Comparison of ENCODE assay signal across 13 cellular contexts in genomic region chr20:11452326-11452725, GRCh38.
DNase-seq lines count a peak whose midpoint lies in the region; ATAC-seq and TF ChIP-seq lines count a peak whose summit lies in the region.
"Had no signal": no experiment of that assay in that cellular context is flagged by ENCODE, and none has a peak within 500 bp of the region (broad histone marks: within the 10 kb centered on the region; RNA-seq: fewer than 3 reads in every experiment).

No MANE protein-coding gene starts in this region.

- no peak for TF ChIP-seq POLR2A in uterus (IDR thresholded peaks at IDR 0.05)

- H3K36me3 ChIP-seq in left lung (no peaks in the 10 kb centered on the region), uterus (no peaks in the 10 kb centered on the region)
- H3K36me3 ChIP-seq: adrenal gland had no signal

- peak; percentile 50 for ATAC-seq in left lung
- ATAC-seq in activated CD8-positive, alpha-beta T cell treated with anti-CD3 and anti-CD28 coated beads for 36 hours = no peak
- ATAC-seq: activated CD8-positive, alpha-beta memory T cell treated with anti-CD3 and anti-CD28 coated beads, Interleukin-2, amount 10 ng/mL, durations not matched to agents 7 days and 5 days had no signal

- intact Hi-C loops in left lung (cut with DNase I) = no loop called here
- intact Hi-C loops in uterus (cut with DNase I; ENCODE audit: low total_unique reads) = no loop called here
- intact Hi-C loops in activated CD8-positive, alpha-beta T cell treated with anti-CD3 and anti-CD28 coated beads for 36 hours (cut with micrococcal nuclease) = no loop called here

- POLR2A ChIA-PET in activated CD8-positive, alpha-beta T cell treated with anti-CD3 and anti-CD28 coated beads for 36 hours (lab: Charles Lee) = no interaction called here

- H3K27ac ChIP-seq in left lung (peak overlapping the region in 1 of 2 donors; percentile 52), uterus (peak overlapping the region; percentile 62 to 67)
- H3K27ac ChIP-seq: adrenal gland had no signal

- H3K27ac Mint-ChIP-seq in glutamatergic neuron (ENCODE audit: unreplicated experiment) = no peak overlapping the region
- H3K27ac Mint-ChIP-seq in activated CD8-positive, alpha-beta T cell treated with anti-CD3 and anti-CD28 coated beads for 36 hours = no peak overlapping the region
- H3K27ac Mint-ChIP-seq: activated CD8-positive, alpha-beta memory T cell treated with anti-CD3 and anti-CD28 coated beads, Interleukin-2, amount 10 ng/mL, durations not matched to agents 7 days and 5 days; T-helper 2 cell treated with Interferon-gamma antibody and Interleukin-4, amounts not matched to agents 5 μg/mL and 100 μg/mL, for 36 hours had no signal

- H3K9me3 Mint-ChIP-seq in glutamatergic neuron (ENCODE audit: unreplicated experiment) = peaks cover 1% of the 10 kb centered on the region
- H3K9me3 Mint-ChIP-seq in activated CD8-positive, alpha-beta T cell treated with anti-CD3 and anti-CD28 coated beads for 36 hours = peaks cover 7% of the 10 kb centered on the region

- peak; percentile 37 for DNase-seq in LHCN-M2 (ENCODE audit: low read depth)
- peak; percentile 57 for DNase-seq in astrocyte of the spinal cord (ENCODE audit: low read depth, low spot score)
- DNase-seq in left lung = no peak
- no peak for DNase-seq in uterus
- DNase-seq in glutamatergic neuron = no peak
- DNase-seq in activated CD8-positive, alpha-beta T cell treated with anti-CD3 and anti-CD28 coated beads for 36 hours = no peak
- DNase-seq in NCI-H2107 treated with DMSO at 0.1 percent for 48 hours (lab: John Stamatoyannopoulos, UW; ENCODE audit: unreplicated experiment) = no peak
- DNase-seq: activated CD8-positive, alpha-beta memory T cell treated with anti-CD3 and anti-CD28 coated beads, Interleukin-2, amount 10 ng/mL, durations not matched to agents 7 days and 5 days; adrenal gland; DMS79 treated with DMSO at 0.1 percent for 48 hours; naive B cell; NCI-H2029 had no signal

- H3K4me1 ChIP-seq in left lung (peaks cover 0 to 4% of the 10 kb centered on the region in 2 donors), uterus (peaks cover 0 to 3% of the 10 kb centered on the region in 2 donors)
- H3K4me1 ChIP-seq: adrenal gland had no signal

- H3K27me3 ChIP-seq in left lung (no peaks in the 10 kb centered on the region), uterus (no peaks in the 10 kb centered on the region)
- H3K27me3 ChIP-seq: adrenal gland had no signal

- H3K27me3 Mint-ChIP-seq in glutamatergic neuron (ENCODE audit: unreplicated experiment) = no peaks in the 10 kb centered on the region
- H3K27me3 Mint-ChIP-seq in activated CD8-positive, alpha-beta T cell treated with anti-CD3 and anti-CD28 coated beads for 36 hours = no peaks in the 10 kb centered on the region
- H3K27me3 Mint-ChIP-seq: activated CD8-positive, alpha-beta memory T cell treated with anti-CD3 and anti-CD28 coated beads, Interleukin-2, amount 10 ng/mL, durations not matched to agents 7 days and 5 days; naive B cell had no signal

- no peaks in the 10 kb centered on the region for H3K9me3 ChIP-seq in left lung
- no peaks in the 10 kb centered on the region for H3K9me3 ChIP-seq in uterus
- H3K9me3 ChIP-seq: adrenal gland had no signal

- in situ Hi-C loops in astrocyte of the spinal cord (cut with HindIII; ENCODE audit: low sequenced_read_pairs) = no loop called here

- CTCF ChIA-PET in activated CD8-positive, alpha-beta T cell treated with anti-CD3 and anti-CD28 coated beads for 36 hours (lab: Charles Lee) = no interaction called here

- H3K36me3 Mint-ChIP-seq in glutamatergic neuron (ENCODE audit: unreplicated experiment) = no peaks in the 10 kb centered on the region
- H3K36me3 Mint-ChIP-seq in activated CD8-positive, alpha-beta T cell treated with anti-CD3 and anti-CD28 coated beads for 36 hours (ENCODE audit: low read depth) = no peaks in the 10 kb centered on the region
- H3K36me3 Mint-ChIP-seq: activated CD8-positive, alpha-beta memory T cell treated with anti-CD3 and anti-CD28 coated beads, Interleukin-2, amount 10 ng/mL, durations not matched to agents 7 days and 5 days; naive B cell had no signal

- no peaks in the 10 kb centered on the region for H3K4me1 Mint-ChIP-seq in glutamatergic neuron (ENCODE audit: low read depth, unreplicated experiment)
- no peaks in the 10 kb centered on the region for H3K4me1 Mint-ChIP-seq in activated CD8-positive, alpha-beta T cell treated with anti-CD3 and anti-CD28 coated beads for 36 hours (ENCODE audit: low read depth)
- H3K4me1 Mint-ChIP-seq: activated CD8-positive, alpha-beta memory T cell treated with anti-CD3 and anti-CD28 coated beads, Interleukin-2, amount 10 ng/mL, durations not matched to agents 7 days and 5 days; naive B cell had no signal

- H3K4me3 Mint-ChIP-seq in glutamatergic neuron (ENCODE audit: unreplicated experiment) = no peak overlapping the region
- H3K4me3 Mint-ChIP-seq in activated CD8-positive, alpha-beta T cell treated with anti-CD3 and anti-CD28 coated beads for 36 hours = no peak overlapping the region
- H3K4me3 Mint-ChIP-seq: activated CD8-positive, alpha-beta memory T cell treated with anti-CD3 and anti-CD28 coated beads, Interleukin-2, amount 10 ng/mL, durations not matched to agents 7 days and 5 days; naive B cell; T-helper 2 cell treated with Interferon-gamma antibody and Interleukin-4, amounts not matched to agents 5 μg/mL and 100 μg/mL, for 36 hours had no signal

- H3K4me3 ChIP-seq in astrocyte of the spinal cord (ENCODE audit: low read depth, low read length) (no peak overlapping the region), left lung (no peak overlapping the region), uterus (no peak overlapping the region)
- H3K4me3 ChIP-seq: adrenal gland had no signal

- TF ChIP-seq CTCF in astrocyte of the spinal cord (IDR thresholded peaks at IDR 0.05; ENCODE audit: low read depth, low read length) = no peak
- TF ChIP-seq CTCF in left lung (IDR thresholded peaks at IDR 0.05) = no peak
- no peak for TF ChIP-seq CTCF in uterus (IDR thresholded peaks at IDR 0.05)
- no peak for TF ChIP-seq CTCF in glutamatergic neuron (IDR thresholded peaks at IDR 0.05; ENCODE audit: partially characterized antibody, unreplicated experiment)
- no peak for TF ChIP-seq CTCF in activated CD8-positive, alpha-beta T cell treated with anti-CD3 and anti-CD28 coated beads for 36 hours (IDR thresholded peaks at IDR 0.05)

Comparison
In these comparisons a context has a peak if more than half of its experiments do, and no peak if none do; other contexts are left out.
1. DNase-seq: peak in LHCN-M2 (single experiment) and astrocyte of the spinal cord (single experiment); none in left lung (0 of 2), uterus (0 of 2), glutamatergic neuron (single experiment), activated CD8-positive, alpha-beta T cell treated with anti-CD3 and anti-CD28 coated beads for 36 hours (single experiment) and NCI-H2107 treated with DMSO at 0.1 percent for 48 hours (single experiment).